ENCODE assay signal across 8 cellular contexts in genomic region chr11:26316372-26316771, GRCh38. TPM values are rescaled to one million over a fixed set of nuclear protein-coding genes. Genes with fewer than 3 reads are reported as not detected.
"Had no signal": no experiment of that assay in that cellular context is flagged by ENCODE, and none has a peak within 500 bp of the region (broad histone marks: within the 10 kb centered on the region; RNA-seq: fewer than 3 reads in every experiment).

No MANE protein-coding gene starts in this region.

RNA-seq across cellular contexts. Expression of gene ANO3, which starts 15.6 kb away (rescaled TPM):
- total RNA-seq: activated CD8-positive, alpha-beta T cell treated with anti-CD3 and anti-CD28 coated beads for 36 hours; activated naive CD8-positive, alpha-beta T cell treated with anti-CD3 and anti-CD28 coated beads for 36 hours; activated T-cell treated with anti-CD3 and anti-CD28 coated beads, Interleukin-2, amount 50 U/mL, for 72 hours; activated T-helper 2 cell treated with anti-CD3 and anti-CD28 coated beads, Interferon-gamma antibody, Interleukin-2, Interleukin-4, amounts not matched to agents 10 μg/mL and 5 μg/mL and 100 μg/mL, durations not matched to agents 14 hours and 24 hours and 36 hours; cardiac muscle cell; MCF 10A; PC-9; T-helper 2 cell treated with Interferon-gamma antibody and Interleukin-4, amounts not matched to agents 100 ng/mL and 5 ng/mL, for 36 hours had no signal
